ENCODE assay signal across 10 cellular contexts in the genomic region with DNA sequence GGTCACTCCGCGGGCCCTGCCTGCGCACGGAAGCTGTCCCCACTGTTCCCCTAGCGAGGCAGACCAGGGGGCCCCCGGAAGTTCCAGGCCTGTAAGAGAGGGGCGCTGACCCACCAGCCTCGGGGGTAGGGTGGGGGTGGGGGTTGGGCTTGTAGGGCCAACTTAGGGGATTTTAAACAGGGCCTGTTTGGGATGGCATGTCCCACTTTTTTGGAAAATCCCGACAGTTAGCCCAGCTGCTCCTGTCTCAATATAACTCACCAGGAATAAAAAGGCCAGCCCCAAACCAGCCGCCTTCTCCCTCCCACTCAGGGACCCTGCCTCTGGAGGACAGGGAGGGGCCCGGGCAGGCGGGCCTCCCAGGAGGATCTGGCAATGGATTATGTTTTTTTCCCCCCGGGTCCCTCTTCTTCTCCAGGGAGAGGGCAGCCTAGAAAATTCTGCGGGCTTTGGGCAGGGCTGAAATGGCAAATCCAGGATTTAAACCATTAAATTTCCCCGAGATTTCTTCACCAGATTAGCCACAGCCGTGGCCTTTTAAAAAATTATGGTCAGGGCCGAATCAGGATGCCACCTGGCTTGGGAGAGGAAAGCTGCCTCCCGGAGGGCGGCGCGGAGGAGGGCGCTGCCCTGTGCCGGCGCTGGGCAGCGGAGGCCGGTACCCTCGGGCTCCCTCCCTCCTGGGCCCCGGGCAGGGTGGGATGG. TPM values are rescaled to one million over a fixed set of nuclear protein-coding genes. Genes with fewer than 3 reads are reported as not detected.
DNase-seq lines count a peak whose midpoint lies in the region; ATAC-seq and TF ChIP-seq lines count a peak whose summit lies in the region.
"Had no signal": no experiment of that assay in that cellular context is flagged by ENCODE, and none has a peak within 500 bp of the region (broad histone marks: within the 10 kb centered on the region; RNA-seq: fewer than 3 reads in every experiment).

No MANE protein-coding gene starts in this region.

- H3K9me3 Mint-ChIP-seq in GM23338 (no peaks in the 10 kb centered on the region; the same call in 2 of the 3 replicates), WTC11 (no peaks in the 10 kb centered on the region; the same call in 1 of the 2 replicates)

- H4K20me1 ChIP-seq in GM23338 (replicated peaks; ENCODE audit: insufficient read depth): no peaks in the 10 kb centered on the region

- H3K27ac Mint-ChIP-seq in GM23338 (no peak overlapping the region), WTC11 (no peak overlapping the region)

- no peaks in the 10 kb centered on the region for H3K9me2 ChIP-seq in GM23338 (ENCODE audit: insufficient read depth)

- peak; percentile 26 for DNase-seq in GM23338 (ENCODE audit: low spot score)
- DNase-seq in WTC11 (ENCODE audit: low spot score): no peak
- DNase-seq in skeletal muscle cell (ENCODE audit: low read depth): no peak
- no peak for DNase-seq in cerebellar nuclear complex (lab: John Stamatoyannopoulos, UW)
- no peak for DNase-seq in epidermal melanocyte (ENCODE audit: insufficient read length, low spot score)
- DNase-seq: amniotic stem cell; NK-92 treated with Interleukin-12 subunit alpha and Interleukin-12 subunit beta, amount 100 ng/mL, for 24 hours had no signal

- H3K36me3 ChIP-seq in GM23338 (ENCODE audit: insufficient read depth): no peaks in the 10 kb centered on the region

- peaks cover 17% of the 10 kb centered on the region for H3K4me1 Mint-ChIP-seq in GM23338
- H3K4me1 Mint-ChIP-seq in WTC11: peaks cover 19% of the 10 kb centered on the region

- H3K27me3 Mint-ChIP-seq in GM23338 (ENCODE audit: insufficient read depth, low read depth, poor library complexity): peaks cover 54% of the 10 kb centered on the region
- peaks cover 62% of the 10 kb centered on the region for H3K27me3 Mint-ChIP-seq in WTC11 (ENCODE audit: low read depth)

- H3K4me3 Mint-ChIP-seq in GM23338 (peak overlapping the region; percentile 64), WTC11 (peak overlapping the region; percentile 63)

- POLR2A ChIA-PET in WTC11 (lab: Charles Lee): interaction anchor here (0.6 kb wide), 1 partner anchor 194 kb away, joined by 3 read pairs; no protein-coding TSS in a partner anchor

- CTCF ChIA-PET in WTC11 (lab: Charles Lee): interaction anchor here (0.7 kb wide), 1 partner anchor 75 kb away, joined by 3 read pairs; no protein-coding TSS in a partner anchor

- peaks cover 15% of the 10 kb centered on the region for H3K4me1 ChIP-seq in GM23338 (ENCODE audit: insufficient read depth)

- peaks cover 58% of the 10 kb centered on the region for H3K27me3 ChIP-seq in GM23338 (ENCODE audit: insufficient read depth)

- H3K27ac ChIP-seq in GM23338 (ENCODE audit: low read depth): no peak overlapping the region

- no peak for TF ChIP-seq CTCF in GM23338 (conservative IDR thresholded peaks at IDR 0.05; ENCODE audit: low read depth in 2 of 2)
- TF ChIP-seq CTCF in WTC11 (IDR thresholded peaks at IDR 0.05): no peak

- ATAC-seq in GM23338: peak; percentile 14; the same call in 2 of the 3 replicates
- no peak for ATAC-seq in WTC11
- ATAC-seq in HG03039 (IDR thresholded peaks at IDR 0.05; ENCODE audit: unreplicated experiment): no peak
- ATAC-seq in HG03354 (IDR thresholded peaks at IDR 0.05; ENCODE audit: poor library complexity, severe bottlenecking, unreplicated experiment): no peak

- H3K79me2 ChIP-seq in GM23338 (replicated peaks; ENCODE audit: insufficient read depth): no peaks in the 10 kb centered on the region

- H3K4me2 ChIP-seq in GM23338: peak overlapping the region; percentile 85

- H3K36me3 Mint-ChIP-seq in GM23338 (ENCODE audit: low read depth) (no peaks in the 10 kb centered on the region), WTC11 (no peaks in the 10 kb centered on the region)

- H2AFZ ChIP-seq in GM23338: peak overlapping the region; percentile 52; the same call in 1 of the 2 replicates

- H3K4me3 ChIP-seq in GM23338 (peak overlapping the region; percentile 67), iPS-11a (ENCODE audit: low read depth, low read length) (peak overlapping the region; percentile 41), skeletal muscle cell (ENCODE audit: low read depth, low read length) (peak overlapping the region; percentile 36)

- no peaks in the 10 kb centered on the region for H3F3A ChIP-seq in GM23338 (replicated peaks; ENCODE audit: low read depth)

TF ChIP-seq in GM23338, 12 proteins besides CTCF, POLR2A, EP300 and RAD21:
- TF ChIP-seq STAT1 (IDR thresholded peaks at IDR 0.05; ENCODE audit: unreplicated experiment) (no peak), EZH2 (IDR thresholded peaks at IDR 0.05; ENCODE audit: low read depth, unreplicated experiment) (peak; percentile 83)

TF ChIP-seq in WTC11, 78 proteins besides CTCF, POLR2A, EP300 and RAD21 (continues in another document):
- no peak for TF ChIP-seq CBFB (CRISPR knock-in tag; IDR thresholded peaks at IDR 0.05; ENCODE audit: low read depth)
- TF ChIP-seq FOXP4 (CRISPR knock-in tag; IDR thresholded peaks at IDR 0.05): no peak
- TF ChIP-seq, protein P1, sequence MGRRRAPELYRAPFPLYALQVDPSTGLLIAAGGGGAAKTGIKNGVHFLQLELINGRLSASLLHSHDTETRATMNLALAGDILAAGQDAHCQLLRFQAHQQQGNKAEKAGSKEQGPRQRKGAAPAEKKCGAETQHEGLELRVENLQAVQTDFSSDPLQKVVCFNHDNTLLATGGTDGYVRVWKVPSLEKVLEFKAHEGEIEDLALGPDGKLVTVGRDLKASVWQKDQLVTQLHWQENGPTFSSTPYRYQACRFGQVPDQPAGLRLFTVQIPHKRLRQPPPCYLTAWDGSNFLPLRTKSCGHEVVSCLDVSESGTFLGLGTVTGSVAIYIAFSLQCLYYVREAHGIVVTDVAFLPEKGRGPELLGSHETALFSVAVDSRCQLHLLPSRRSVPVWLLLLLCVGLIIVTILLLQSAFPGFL (CRISPR knock-in tag; IDR thresholded peaks at IDR 0.05; ENCODE audit: borderline replicate concordance): no peak
- TF ChIP-seq ZNF317 (CRISPR knock-in tag; IDR thresholded peaks at IDR 0.05; ENCODE audit: borderline replicate concordance, low read depth): no peak
- no peak for TF ChIP-seq TEAD1 (CRISPR knock-in tag; IDR thresholded peaks at IDR 0.05)
- TF ChIP-seq, protein P2, sequence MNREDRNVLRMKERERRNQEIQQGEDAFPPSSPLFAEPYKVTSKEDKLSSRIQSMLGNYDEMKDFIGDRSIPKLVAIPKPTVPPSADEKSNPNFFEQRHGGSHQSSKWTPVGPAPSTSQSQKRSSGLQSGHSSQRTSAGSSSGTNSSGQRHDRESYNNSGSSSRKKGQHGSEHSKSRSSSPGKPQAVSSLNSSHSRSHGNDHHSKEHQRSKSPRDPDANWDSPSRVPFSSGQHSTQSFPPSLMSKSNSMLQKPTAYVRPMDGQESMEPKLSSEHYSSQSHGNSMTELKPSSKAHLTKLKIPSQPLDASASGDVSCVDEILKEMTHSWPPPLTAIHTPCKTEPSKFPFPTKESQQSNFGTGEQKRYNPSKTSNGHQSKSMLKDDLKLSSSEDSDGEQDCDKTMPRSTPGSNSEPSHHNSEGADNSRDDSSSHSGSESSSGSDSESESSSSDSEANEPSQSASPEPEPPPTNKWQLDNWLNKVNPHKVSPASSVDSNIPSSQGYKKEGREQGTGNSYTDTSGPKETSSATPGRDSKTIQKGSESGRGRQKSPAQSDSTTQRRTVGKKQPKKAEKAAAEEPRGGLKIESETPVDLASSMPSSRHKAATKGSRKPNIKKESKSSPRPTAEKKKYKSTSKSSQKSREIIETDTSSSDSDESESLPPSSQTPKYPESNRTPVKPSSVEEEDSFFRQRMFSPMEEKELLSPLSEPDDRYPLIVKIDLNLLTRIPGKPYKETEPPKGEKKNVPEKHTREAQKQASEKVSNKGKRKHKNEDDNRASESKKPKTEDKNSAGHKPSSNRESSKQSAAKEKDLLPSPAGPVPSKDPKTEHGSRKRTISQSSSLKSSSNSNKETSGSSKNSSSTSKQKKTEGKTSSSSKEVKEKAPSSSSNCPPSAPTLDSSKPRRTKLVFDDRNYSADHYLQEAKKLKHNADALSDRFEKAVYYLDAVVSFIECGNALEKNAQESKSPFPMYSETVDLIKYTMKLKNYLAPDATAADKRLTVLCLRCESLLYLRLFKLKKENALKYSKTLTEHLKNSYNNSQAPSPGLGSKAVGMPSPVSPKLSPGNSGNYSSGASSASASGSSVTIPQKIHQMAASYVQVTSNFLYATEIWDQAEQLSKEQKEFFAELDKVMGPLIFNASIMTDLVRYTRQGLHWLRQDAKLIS (CRISPR knock-in tag; IDR thresholded peaks at IDR 0.05; ENCODE audit: borderline replicate concordance): no peak
- TF ChIP-seq JUN (CRISPR knock-in tag; IDR thresholded peaks at IDR 0.05): no peak
- no peak for TF ChIP-seq SOX15 (CRISPR knock-in tag; IDR thresholded peaks at IDR 0.05)
- no peak for TF ChIP-seq SMAD3 (CRISPR knock-in tag; IDR thresholded peaks at IDR 0.05; ENCODE audit: borderline replicate concordance)
- no peak for TF ChIP-seq TEAD4 (CRISPR knock-in tag; IDR thresholded peaks at IDR 0.05)
- TF ChIP-seq, protein P3, sequence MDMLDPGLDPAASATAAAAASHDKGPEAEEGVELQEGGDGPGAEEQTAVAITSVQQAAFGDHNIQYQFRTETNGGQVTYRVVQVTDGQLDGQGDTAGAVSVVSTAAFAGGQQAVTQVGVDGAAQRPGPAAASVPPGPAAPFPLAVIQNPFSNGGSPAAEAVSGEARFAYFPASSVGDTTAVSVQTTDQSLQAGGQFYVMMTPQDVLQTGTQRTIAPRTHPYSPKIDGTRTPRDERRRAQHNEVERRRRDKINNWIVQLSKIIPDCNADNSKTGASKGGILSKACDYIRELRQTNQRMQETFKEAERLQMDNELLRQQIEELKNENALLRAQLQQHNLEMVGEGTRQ (CRISPR knock-in tag; IDR thresholded peaks at IDR 0.05): no peak

RNA-seq across cellular contexts. Expression of gene PPP2R2C, which starts 1.0 kb away (rescaled TPM):
- 7.6 and 9.2 TPM in 2 replicates for total RNA-seq in GM23338 (2014; rRNA removed; shearing (Covaris generic))
- 0.77 and 1.3 TPM in 2 replicates for polyA plus RNA-seq in GM23338 (2016; fragmentation: Nextera tagmentation; extraction: Ambion mirVana)
- 9.0 to 11.5 TPM (median 9.4 TPM) in 3 replicates for total RNA-seq in WTC11 (2021)
